Comparison of ENCODE assay signal across 9 cellular contexts in the genomic region with DNA sequence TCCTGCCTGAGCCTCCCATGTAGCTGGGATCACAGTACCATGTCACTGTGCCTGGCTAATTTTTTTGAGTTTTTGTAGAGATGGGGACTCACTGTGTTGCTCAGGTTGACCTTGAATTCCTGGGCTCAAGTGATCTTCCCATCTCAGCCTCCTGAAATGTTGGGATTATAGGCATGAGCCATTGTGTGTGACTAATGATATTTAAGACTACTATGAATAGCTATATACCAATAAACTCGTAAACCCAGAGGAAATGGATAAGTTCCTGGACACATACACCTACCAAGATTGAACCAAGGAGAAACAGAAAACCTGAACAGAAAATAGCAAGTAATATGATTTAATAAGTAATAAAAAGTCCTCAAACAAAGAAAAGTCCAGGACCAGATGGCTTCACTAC.
"Had no signal": no experiment of that assay in that cellular context is flagged by ENCODE, and none has a peak within 500 bp of the region (broad histone marks: within the 10 kb centered on the region; RNA-seq: fewer than 3 reads in every experiment).

No MANE protein-coding gene starts in this region.

- DNase-seq: IMR-90, Karpas-422, KBM-7, KG1 had no signal

- H3K4me3 Mint-ChIP-seq: IgD-negative memory B cell had no signal

- H3K9ac ChIP-seq: KMS-11 had no signal

- ATAC-seq: HepG2, K562 had no signal

- H3K4me2 ChIP-seq: KMS-11 had no signal

- H3K27ac ChIP-seq: HL-60, KMS-11 had no signal

- H3K4me3 ChIP-seq: K562 had no signal

- H3K4me1 Mint-ChIP-seq: IgD-negative memory B cell had no signal
